13 cellular contexts compared by ENCODE assay signal in genomic region chr9:137498720-137499150, GRCh38. TPM values are rescaled to one million over a fixed set of nuclear protein-coding genes. Genes with fewer than 3 reads are reported as not detected.
DNase-seq lines count a peak whose midpoint lies in the region; ATAC-seq and TF ChIP-seq lines count a peak whose summit lies in the region.
"Had no signal": no experiment of that assay in that cellular context is flagged by ENCODE, and none has a peak within 500 bp of the region (broad histone marks: within the 10 kb centered on the region; RNA-seq: fewer than 3 reads in every experiment).

No MANE protein-coding gene starts in this region.

- H3K9ac ChIP-seq in trophoblast cell (ENCODE audit: low read length) = no peak overlapping the region
- H3K9ac ChIP-seq in MM.1S (ENCODE audit: low read length) = no peak overlapping the region
- H3K9ac ChIP-seq: BLaER1 treated with 17β-estradiol and CSF1 and Interleukin-3, amounts not matched to agents 10 nM and 100 nM had no signal

- no peak overlapping the region for H3K14ac ChIP-seq in trophoblast cell (ENCODE audit: low read length)

- H2AK5ac ChIP-seq in trophoblast cell (ENCODE audit: low read length) = no peak overlapping the region

- TF ChIP-seq CTCF in activated CD8-positive, alpha-beta T cell treated with anti-CD3 and anti-CD28 coated beads for 36 hours (IDR thresholded peaks at IDR 0.05) = no peak
- TF ChIP-seq CTCF in glutamatergic neuron (IDR thresholded peaks at IDR 0.05; ENCODE audit: partially characterized antibody, unreplicated experiment) = no peak
- no peak for TF ChIP-seq CTCF in MM.1S (IDR thresholded peaks at IDR 0.05; ENCODE audit: low read length)

- H4K12ac ChIP-seq in trophoblast cell (ENCODE audit: low read depth, low read length) = no peak overlapping the region

- no peaks in the 10 kb centered on the region for H4K20me1 ChIP-seq in MM.1S (ENCODE audit: insufficient read depth, low read length)
- H4K20me1 ChIP-seq: BLaER1 treated with 17β-estradiol and CSF1 and Interleukin-3, amounts not matched to agents 10 nM and 100 nM had no signal

- intact Hi-C loops in activated CD8-positive, alpha-beta T cell treated with anti-CD3 and anti-CD28 coated beads for 36 hours (cut with micrococcal nuclease) = no loop called here

- H4K91ac ChIP-seq in trophoblast cell (ENCODE audit: low read depth, low read length) = no peak overlapping the region

- H3K36me3 Mint-ChIP-seq in activated CD8-positive, alpha-beta T cell treated with anti-CD3 and anti-CD28 coated beads, Interleukin-2, amount 10 ng/mL, durations not matched to agents 7 days and 5 days (ENCODE audit: low read depth) = peaks cover 8% of the 10 kb centered on the region
- peaks cover 6% of the 10 kb centered on the region for H3K36me3 Mint-ChIP-seq in activated CD8-positive, alpha-beta T cell treated with anti-CD3 and anti-CD28 coated beads for 36 hours (ENCODE audit: low read depth)
- peaks cover 16% of the 10 kb centered on the region for H3K36me3 Mint-ChIP-seq in glutamatergic neuron (ENCODE audit: unreplicated experiment)
- H3K36me3 Mint-ChIP-seq: CD4-positive, CD25-positive, alpha-beta regulatory T cell had no signal

- H2BK12ac ChIP-seq in trophoblast cell (ENCODE audit: low read length) = no peak overlapping the region

- H3K27ac ChIP-seq in trophoblast cell (ENCODE audit: low read depth, low read length) (no peak overlapping the region), MM.1S (ENCODE audit: low read length) (no peak overlapping the region)
- H3K27ac ChIP-seq: BLaER1 treated with 17β-estradiol and CSF1 and Interleukin-3, amounts not matched to agents 10 nM and 100 nM had no signal

- peaks cover 9% of the 10 kb centered on the region for H3K4me1 Mint-ChIP-seq in activated CD8-positive, alpha-beta T cell treated with anti-CD3 and anti-CD28 coated beads, Interleukin-2, amount 10 ng/mL, durations not matched to agents 7 days and 5 days (ENCODE audit: low read depth)
- H3K4me1 Mint-ChIP-seq in activated CD8-positive, alpha-beta T cell treated with anti-CD3 and anti-CD28 coated beads for 36 hours (ENCODE audit: low read depth) = peaks cover 8% of the 10 kb centered on the region
- peaks cover 4% of the 10 kb centered on the region for H3K4me1 Mint-ChIP-seq in glutamatergic neuron (ENCODE audit: low read depth, unreplicated experiment)

- H3K18ac ChIP-seq in trophoblast cell (ENCODE audit: low read length) = no peak overlapping the region

- H3K4ac ChIP-seq in trophoblast cell (ENCODE audit: low read depth, low read length) = no peak overlapping the region

- H3K23ac ChIP-seq in trophoblast cell (ENCODE audit: low read length) = no peak overlapping the region

- H2AFZ ChIP-seq in trophoblast cell (ENCODE audit: insufficient read depth, low read length, poor library complexity) = no peak overlapping the region
- no peak overlapping the region for H2AFZ ChIP-seq in MM.1S (ENCODE audit: low read length)

- no peaks in the 10 kb centered on the region for H3F3A ChIP-seq in MM.1S (ENCODE audit: insufficient read depth, low read length)

- CTCF ChIA-PET in activated CD8-positive, alpha-beta T cell treated with anti-CD3 and anti-CD28 coated beads, Interleukin-2, amount 10 ng/mL, durations not matched to agents 7 days and 5 days (lab: Charles Lee) = no interaction called here
- CTCF ChIA-PET in activated CD8-positive, alpha-beta T cell treated with anti-CD3 and anti-CD28 coated beads for 36 hours (lab: Charles Lee) = no interaction called here

- no peak overlapping the region for H3K4me3 Mint-ChIP-seq in activated CD8-positive, alpha-beta T cell treated with anti-CD3 and anti-CD28 coated beads, Interleukin-2, amount 10 ng/mL, durations not matched to agents 7 days and 5 days
- no peak overlapping the region for H3K4me3 Mint-ChIP-seq in activated CD8-positive, alpha-beta T cell treated with anti-CD3 and anti-CD28 coated beads for 36 hours
- peak overlapping the region; percentile 71 for H3K4me3 Mint-ChIP-seq in glutamatergic neuron (ENCODE audit: unreplicated experiment)
- H3K4me3 Mint-ChIP-seq: IgD-negative memory B cell had no signal

- peak overlapping the region; percentile 8 for H3K27ac Mint-ChIP-seq in activated CD8-positive, alpha-beta T cell treated with anti-CD3 and anti-CD28 coated beads, Interleukin-2, amount 10 ng/mL, durations not matched to agents 7 days and 5 days
- no peak overlapping the region for H3K27ac Mint-ChIP-seq in activated CD8-positive, alpha-beta T cell treated with anti-CD3 and anti-CD28 coated beads for 36 hours
- no peak overlapping the region for H3K27ac Mint-ChIP-seq in glutamatergic neuron (ENCODE audit: unreplicated experiment)

- no peaks in the 10 kb centered on the region for H3K79me2 ChIP-seq in trophoblast cell (ENCODE audit: control insufficient read depth, insufficient read depth, low read length, poor library complexity)
- H3K79me2 ChIP-seq in MM.1S (ENCODE audit: low read length) = no peaks in the 10 kb centered on the region

- H3K4me1 ChIP-seq in trophoblast cell (ENCODE audit: control insufficient read depth in 1 of 2, insufficient read depth in 2 of 2, low read length in 2 of 2) = no peaks in the 10 kb centered on the region
- H3K4me1 ChIP-seq in MM.1S (ENCODE audit: low read length) = no peaks in the 10 kb centered on the region

- peaks cover 14% of the 10 kb centered on the region for H3K9me3 ChIP-seq in trophoblast cell (ENCODE audit: insufficient read depth, low read depth, low read length)
- no peaks in the 10 kb centered on the region for H3K9me3 ChIP-seq in MM.1S (replicated peaks; ENCODE audit: insufficient read depth, low read length)

- no peaks in the 10 kb centered on the region for H3K27me3 Mint-ChIP-seq in activated CD8-positive, alpha-beta T cell treated with anti-CD3 and anti-CD28 coated beads, Interleukin-2, amount 10 ng/mL, durations not matched to agents 7 days and 5 days (ENCODE audit: low read depth)
- no peaks in the 10 kb centered on the region for H3K27me3 Mint-ChIP-seq in activated CD8-positive, alpha-beta T cell treated with anti-CD3 and anti-CD28 coated beads for 36 hours
- peaks cover 19% of the 10 kb centered on the region for H3K27me3 Mint-ChIP-seq in glutamatergic neuron (ENCODE audit: unreplicated experiment)
- H3K27me3 Mint-ChIP-seq: CD4-positive, CD25-positive, alpha-beta regulatory T cell; IgD-negative memory B cell had no signal

- POLR2A ChIA-PET in activated CD8-positive, alpha-beta T cell treated with anti-CD3 and anti-CD28 coated beads, Interleukin-2, amount 10 ng/mL, durations not matched to agents 7 days and 5 days (lab: Charles Lee) = no interaction called here
- POLR2A ChIA-PET in activated CD8-positive, alpha-beta T cell treated with anti-CD3 and anti-CD28 coated beads for 36 hours (lab: Charles Lee) = no interaction called here

- H3K36me3 ChIP-seq in trophoblast cell (ENCODE audit: control insufficient read depth in 1 of 2, insufficient read depth in 2 of 2, low read length in 2 of 2) (no peaks in the 10 kb centered on the region), MM.1S (replicated peaks; ENCODE audit: insufficient read depth, low read length) (no peaks in the 10 kb centered on the region)

- H2BK120ac ChIP-seq in trophoblast cell (ENCODE audit: insufficient read depth, low read length, poor library complexity) = no peak overlapping the region

- peaks cover 5% of the 10 kb centered on the region for H3K9me3 Mint-ChIP-seq in activated CD8-positive, alpha-beta T cell treated with anti-CD3 and anti-CD28 coated beads, Interleukin-2, amount 10 ng/mL, durations not matched to agents 7 days and 5 days (ENCODE audit: insufficient read depth)
- H3K9me3 Mint-ChIP-seq in activated CD8-positive, alpha-beta T cell treated with anti-CD3 and anti-CD28 coated beads for 36 hours = peaks cover 6% of the 10 kb centered on the region
- peaks cover 19% of the 10 kb centered on the region for H3K9me3 Mint-ChIP-seq in glutamatergic neuron (ENCODE audit: unreplicated experiment)

- no peaks in the 10 kb centered on the region for H3K9me2 ChIP-seq in MM.1S (replicated peaks; ENCODE audit: insufficient read depth, low read length)

- no peak for ATAC-seq in activated CD8-positive, alpha-beta T cell treated with anti-CD3 and anti-CD28 coated beads, Interleukin-2, amount 10 ng/mL, durations not matched to agents 7 days and 5 days
- ATAC-seq in activated CD8-positive, alpha-beta T cell treated with anti-CD3 and anti-CD28 coated beads for 36 hours = no peak
- ATAC-seq: GM12878 had no signal

- H3K4me2 ChIP-seq in trophoblast cell (ENCODE audit: low read length) (no peak overlapping the region), MM.1S (ENCODE audit: low read depth, low read length) (no peak overlapping the region)
- H3K4me2 ChIP-seq: BLaER1 treated with 17β-estradiol and CSF1 and Interleukin-3, amounts not matched to agents 10 nM and 100 nM had no signal

- H3K4me3 ChIP-seq in trophoblast cell (ENCODE audit: low read depth, low read length) (peak overlapping the region; percentile 2), MM.1S (ENCODE audit: low read length) (no peak overlapping the region)
- H3K4me3 ChIP-seq: BLaER1 treated with 17β-estradiol and CSF1 and Interleukin-3, amounts not matched to agents 10 nM and 100 nM; GM12878 had no signal

- no peaks in the 10 kb centered on the region for H3K79me1 ChIP-seq in trophoblast cell (ENCODE audit: low read length)

- WGBS in trophoblast cell (ENCODE audit: extremely low coverage, insufficient coverage, insufficient read length) = no CpG with 5 or more reads among the region's 16 CpGs

- H4K8ac ChIP-seq in trophoblast cell (ENCODE audit: low read depth, low read length) = no peak overlapping the region

- DNase-seq in activated CD8-positive, alpha-beta T cell treated with anti-CD3 and anti-CD28 coated beads, Interleukin-2, amount 10 ng/mL, durations not matched to agents 7 days and 5 days = no peak
- DNase-seq in activated CD8-positive, alpha-beta T cell treated with anti-CD3 and anti-CD28 coated beads for 36 hours = no peak
- DNase-seq in glutamatergic neuron (no peak), trophoblast cell (no peak), NCI-H446 (lab: John Stamatoyannopoulos, UW) (no peak), MM.1S (no peak)
- no peak for DNase-seq in stimulated activated naive CD4-positive, alpha-beta T cell treated with Interleukin-2 at 50 U/mL for 16 hours (lab: John Stamatoyannopoulos, UW)
- DNase-seq: ACHN; CD4-positive, CD25-positive, alpha-beta regulatory T cell had no signal

- H3K27me3 ChIP-seq in trophoblast cell (ENCODE audit: insufficient read depth, low read length) (no peaks in the 10 kb centered on the region), MM.1S (replicated peaks; ENCODE audit: insufficient read depth, low read length) (peaks cover 53% of the 10 kb centered on the region)
- H3K27me3 ChIP-seq: BLaER1 treated with 17β-estradiol and CSF1 and Interleukin-3, amounts not matched to agents 10 nM and 100 nM had no signal

- H2BK5ac ChIP-seq in trophoblast cell (ENCODE audit: low read depth, low read length, poor library complexity) = no peak overlapping the region

RNA-seq across cellular contexts. Expression of gene NSMF, which starts 39.6 kb away (rescaled TPM):
- 10 to 100 TPM; 55.0 to 59.0 TPM for total RNA-seq in activated CD8-positive, alpha-beta T cell treated with anti-CD3 and anti-CD28 coated beads, Interleukin-2, amount 10 ng/mL, durations not matched to agents 7 days and 5 days
- 100 to 1,000 TPM; 112 to 116 TPM for total RNA-seq in activated CD8-positive, alpha-beta T cell treated with anti-CD3 and anti-CD28 coated beads for 36 hours
- 131 TPM for total RNA-seq in glutamatergic neuron (ENCODE audit: unreplicated experiment)
- polyA plus RNA-seq in trophoblast cell (2013) = 18.1 and 19.1 TPM in 2 replicates

RNA-seq across cellular contexts. Expression of gene PNPLA7, which starts 51.5 kb away (rescaled TPM):
- total RNA-seq in activated CD8-positive, alpha-beta T cell treated with anti-CD3 and anti-CD28 coated beads, Interleukin-2, amount 10 ng/mL, durations not matched to agents 7 days and 5 days = 1 to 10 TPM; 3.4 to 3.7 TPM
- total RNA-seq in activated CD8-positive, alpha-beta T cell treated with anti-CD3 and anti-CD28 coated beads for 36 hours = 1 to 10 TPM; 4.8 to 5.0 TPM
- 6.7 TPM for total RNA-seq in glutamatergic neuron (ENCODE audit: unreplicated experiment)
- 0.57 and 0.66 TPM in 2 replicates for polyA plus RNA-seq in trophoblast cell (2013)
- total RNA-seq: G401 had no signal

RNA-seq across cellular contexts. Expression of gene MRPL41, which starts 52.9 kb away (rescaled TPM):
- 10 to 100 TPM; 51.4 to 55.5 TPM for total RNA-seq in activated CD8-positive, alpha-beta T cell treated with anti-CD3 and anti-CD28 coated beads, Interleukin-2, amount 10 ng/mL, durations not matched to agents 7 days and 5 days
- total RNA-seq in activated CD8-positive, alpha-beta T cell treated with anti-CD3 and anti-CD28 coated beads for 36 hours = 10 to 100 TPM; 42.8 to 43.9 TPM
- total RNA-seq in glutamatergic neuron (ENCODE audit: unreplicated experiment) = 48.9 TPM
- polyA plus RNA-seq in trophoblast cell (2013) = 28.2 and 28.3 TPM in 2 replicates

RNA-seq across cellular contexts. Expression of gene ENTPD8, which starts 57.6 kb away (rescaled TPM):
- total RNA-seq in activated CD8-positive, alpha-beta T cell treated with anti-CD3 and anti-CD28 coated beads, Interleukin-2, amount 10 ng/mL, durations not matched to agents 7 days and 5 days = not detected
- not detected for total RNA-seq in activated CD8-positive, alpha-beta T cell treated with anti-CD3 and anti-CD28 coated beads for 36 hours
- total RNA-seq in glutamatergic neuron (ENCODE audit: unreplicated experiment) = 1.0 TPM
- 0.08 and 0.11 TPM in 2 replicates for polyA plus RNA-seq in trophoblast cell (2013)
- total RNA-seq: CD4-positive, CD25-positive, alpha-beta regulatory T cell; GM12878 had no signal
- polyA plus RNA-seq: CD4-positive, CD25-positive, alpha-beta regulatory T cell; GM12878; IgD-negative memory B cell had no signal
